In the genomic region with DNA sequence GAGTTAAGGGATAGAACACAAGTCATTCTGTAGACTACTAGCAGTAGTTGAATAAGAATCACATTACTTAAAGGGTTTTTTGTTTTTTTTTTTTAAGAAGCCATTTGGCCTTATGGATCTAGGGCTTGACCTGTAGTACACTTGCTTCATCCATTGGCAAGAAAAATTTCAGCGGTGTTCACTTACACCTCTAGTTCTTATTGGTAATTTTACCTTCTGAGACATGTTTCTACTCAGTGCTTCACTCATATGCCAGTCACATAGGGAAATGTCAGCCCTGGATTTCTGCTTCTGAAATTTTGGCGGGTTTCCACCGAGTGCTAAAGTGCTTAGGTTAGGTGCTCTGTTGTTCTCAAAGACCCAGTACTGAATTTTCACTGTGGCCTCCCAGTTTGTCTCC, we compare ENCODE assay signal across 24 cellular contexts.
DNase-seq lines count a peak whose midpoint lies in the region; ATAC-seq, FAIRE-seq and TF ChIP-seq lines count a peak whose summit lies in the region.
"Had no signal": no experiment of that assay in that cellular context is flagged by ENCODE, and none has a peak within 500 bp of the region (broad histone marks: within the 10 kb centered on the region; RNA-seq: fewer than 3 reads in every experiment).

No MANE protein-coding gene starts in this region.

- no peak overlapping the region for H2AFZ ChIP-seq in GM12878 (ENCODE audit: control insufficient read depth, low read depth, low read length)
- H2AFZ ChIP-seq: GM23338 had no signal

- peaks cover 92% of the 10 kb centered on the region for H3K4me1 Mint-ChIP-seq in HFFc6 (ENCODE audit: low read depth)
- peaks cover 10% of the 10 kb centered on the region for H3K4me1 Mint-ChIP-seq in osteocyte (ENCODE audit: unreplicated experiment)
- H3K4me1 Mint-ChIP-seq: T-helper 17 cell had no signal

- no peaks in the 10 kb centered on the region for H3K4me1 ChIP-seq in GM12878 (ENCODE audit: control insufficient read depth, insufficient read depth, low read length)
- no peaks in the 10 kb centered on the region for H3K4me1 ChIP-seq in BE2C
- H3K4me1 ChIP-seq: Peyer's patch, SJCRH30 had no signal

- no peak overlapping the region for H3K9ac ChIP-seq in GM12878 (ENCODE audit: control insufficient read depth, insufficient read depth, low read length)

- CTCF ChIA-PET in GM12878 (lab: Yijun Ruan, JAX): no interaction called here

- H3K4me3 Mint-ChIP-seq in HFFc6 (peak overlapping the region; percentile 65), osteocyte (ENCODE audit: unreplicated experiment) (no peak overlapping the region)
- H3K4me3 Mint-ChIP-seq: CD8-positive, alpha-beta T cell; GM23338; T-helper 17 cell had no signal

- TF ChIP-seq EP300 in GM12878 (IDR thresholded peaks at IDR 0.05; ENCODE audit: borderline replicate concordance in 1 of 2, control insufficient read depth in 1 of 2, low read depth in 2 of 2, low read length in 2 of 2): no peak

- intact Hi-C loops in GM12878 (cut with micrococcal nuclease; ENCODE audit: unreplicated experiment): no loop called here

- peaks cover 62% of the 10 kb centered on the region for H3K27me3 Mint-ChIP-seq in HFFc6 (ENCODE audit: insufficient read depth)
- H3K27me3 Mint-ChIP-seq in osteocyte (ENCODE audit: unreplicated experiment): no peaks in the 10 kb centered on the region

- TF ChIP-seq POLR2A in GM12878 (IDR thresholded peaks at IDR 0.05; ENCODE audit: low read depth, low read length) (no peak), GM18505 (IDR thresholded peaks at IDR 0.05; ENCODE audit: borderline replicate concordance, extremely low read depth, insufficient read depth, insufficient read length) (no peak)

- no peak overlapping the region for H3K27ac ChIP-seq in GM12878 (ENCODE audit: control insufficient read depth, insufficient read depth)
- H3K27ac ChIP-seq: 22Rv1, Peyer's patch, SJCRH30 had no signal

- TF ChIP-seq CTCF in HFFc6 (IDR thresholded peaks at IDR 0.05): no peak
- no peak for TF ChIP-seq CTCF in GM12878 (IDR thresholded peaks at IDR 0.05 in 2 of 3, conservative IDR thresholded peaks at IDR 0.05 in 1 of 3; ENCODE audit: control insufficient read depth in 2 of 3, extremely low read depth in 1 of 3, insufficient read depth in 1 of 3, low read depth in 3 of 3, low read length in 3 of 3)
- no peak for TF ChIP-seq CTCF in osteocyte (IDR thresholded peaks at IDR 0.05)
- no peak for TF ChIP-seq CTCF in BE2C (IDR thresholded peaks at IDR 0.05; ENCODE audit: low read depth, low read length)

- WGBS in GM12878 (ENCODE audit: insufficient coverage, insufficient replicate concordance, low lambda C conversion rate, missing lambda C conversion rate): 33% methylated on average over 3 of the region's 3 CpGs

- H3K36me3 Mint-ChIP-seq in HFFc6 (ENCODE audit: low read depth) (peaks cover 76% of the 10 kb centered on the region), osteocyte (ENCODE audit: unreplicated experiment) (peaks cover 79% of the 10 kb centered on the region)
- H3K36me3 Mint-ChIP-seq: CD8-positive, alpha-beta T cell had no signal

- in situ Hi-C loops in GM12878 (cut with MboI): no loop called here

- no peaks in the 10 kb centered on the region for H3K79me2 ChIP-seq in GM12878 (ENCODE audit: control insufficient read depth, insufficient read depth, low read length)

- POLR2A ChIA-PET in GM12878 (lab: Charles Lee): no interaction called here

- no peak overlapping the region for H3K4me2 ChIP-seq in GM12878 (ENCODE audit: control insufficient read depth, insufficient read depth)
- H3K4me2 ChIP-seq: GM23338 had no signal

- DNase-seq in DMS 273 (lab: John Stamatoyannopoulos, UW; ENCODE audit: unreplicated experiment): peak; percentile 37
- DNase-seq in DMS 273 treated with DMSO at 0.1 percent for 48 hours (lab: John Stamatoyannopoulos, UW): no peak
- no peak for DNase-seq in HFFc6
- DNase-seq in GM12878 (ENCODE audit: low read depth, low spot score): no peak
- DNase-seq in osteocyte (ENCODE audit: extremely low spot score, unreplicated experiment): no peak
- DNase-seq in BE2C: no peak
- DNase-seq in NAMALWA (ENCODE audit: low spot score): no peak
- DNase-seq: C1 segment of cervical spinal cord; CD8-positive, alpha-beta T cell; EL; Kasumi-1; MG63; NCI-H1048; NCI-H1436 treated with DMSO at 0.1 percent for 48 hours; NCI-H1930; NCI-H510A; Peyer's patch; SJCRH30; SW 1271; T-helper 17 cell had no signal

- peaks cover 23% of the 10 kb centered on the region; the same call in 1 of the 2 replicates for H3K9me3 Mint-ChIP-seq in HFFc6
- H3K9me3 Mint-ChIP-seq in osteocyte (ENCODE audit: unreplicated experiment): no peaks in the 10 kb centered on the region
- H3K9me3 Mint-ChIP-seq: CD8-positive, alpha-beta T cell; GM23338 had no signal

- no peak for FAIRE-seq in GM12878 (lab: Jason Lieb, UNC)

- H3K36me3 ChIP-seq in GM12878 (ENCODE audit: control insufficient read depth in 2 of 2, insufficient read depth in 2 of 2, low read length in 1 of 2) (no peaks in the 10 kb centered on the region), BE2C (peaks cover 49% of the 10 kb centered on the region)
- H3K36me3 ChIP-seq: HAP-1 had no signal

- no TSS peak for BruUV-seq in GM12878 (replicated peaks; lab: Mats Ljungman, UMichigan)

- no peaks in the 10 kb centered on the region for H4K20me1 ChIP-seq in GM12878 (ENCODE audit: control insufficient read depth, insufficient read depth)

- RAD21 ChIA-PET in GM12878 (lab: Charles Lee; ENCODE audit: unreplicated experiment): no interaction called here

- no peak for TF ChIP-seq RAD21 in GM12878 (IDR thresholded peaks at IDR 0.05; ENCODE audit: insufficient read depth, low read depth, low read length)

- ATAC-seq in GM12878 (peak; percentile 40; the same call in 2 of the 3 replicates), GM18505 (IDR thresholded peaks at IDR 0.05; ENCODE audit: unreplicated experiment) (no peak)
- ATAC-seq: CD8-positive, alpha-beta T cell; GM23338; T-helper 17 cell had no signal

- peak overlapping the region; percentile 83 for H3K27ac Mint-ChIP-seq in HFFc6
- H3K27ac Mint-ChIP-seq in osteocyte (ENCODE audit: unreplicated experiment): peak overlapping the region; percentile 34
- H3K27ac Mint-ChIP-seq: CD8-positive, alpha-beta T cell; GM23338; T-helper 17 cell had no signal

- H3K27me3 ChIP-seq in GM12878 (replicated peaks in 1 of 2; ENCODE audit: control insufficient read depth in 2 of 2, insufficient read depth in 2 of 2, low read length in 1 of 2) (no peaks in the 10 kb centered on the region), BE2C (no peaks in the 10 kb centered on the region)
- H3K27me3 ChIP-seq: MG63, Peyer's patch, SJCRH30 had no signal

- H3K9me3 ChIP-seq in GM12878 (replicated peaks; ENCODE audit: control insufficient read depth, insufficient read depth, low read length): no peaks in the 10 kb centered on the region; the same call in 2 of the 3 replicates
- H3K9me3 ChIP-seq in BE2C: no peaks in the 10 kb centered on the region
- H3K9me3 ChIP-seq: HAP-1, MG63, Peyer's patch, SJCRH30 had no signal

- SMC1A ChIA-PET in GM12878 (lab: Charles Lee; ENCODE audit: uncharacterized antibody, unreplicated experiment): no interaction called here

- H3K4me3 ChIP-seq in GM12878 (no peak overlapping the region), BE2C (ENCODE audit: low read depth, low read length) (no peak overlapping the region)
- H3K4me3 ChIP-seq: GM23338, HAP-1, MG63, Peyer's patch, SJCRH30 had no signal

TF ChIP-seq in GM12878, 131 proteins besides CTCF, POLR2A, EP300 and RAD21:
- TF ChIP-seq RUNX3 (IDR thresholded peaks at IDR 0.05; ENCODE audit: low read length): no peak
- no peak for TF ChIP-seq ZNF217 (IDR thresholded peaks at IDR 0.05)
- TF ChIP-seq IKZF2 (IDR thresholded peaks at IDR 0.05): no peak
- TF ChIP-seq MEF2B (IDR thresholded peaks at IDR 0.05; ENCODE audit: partially characterized antibody, poor library complexity, severe bottlenecking): no peak
